Comparison of ENCODE assay signal across 1 cellular context in the genomic region with DNA sequence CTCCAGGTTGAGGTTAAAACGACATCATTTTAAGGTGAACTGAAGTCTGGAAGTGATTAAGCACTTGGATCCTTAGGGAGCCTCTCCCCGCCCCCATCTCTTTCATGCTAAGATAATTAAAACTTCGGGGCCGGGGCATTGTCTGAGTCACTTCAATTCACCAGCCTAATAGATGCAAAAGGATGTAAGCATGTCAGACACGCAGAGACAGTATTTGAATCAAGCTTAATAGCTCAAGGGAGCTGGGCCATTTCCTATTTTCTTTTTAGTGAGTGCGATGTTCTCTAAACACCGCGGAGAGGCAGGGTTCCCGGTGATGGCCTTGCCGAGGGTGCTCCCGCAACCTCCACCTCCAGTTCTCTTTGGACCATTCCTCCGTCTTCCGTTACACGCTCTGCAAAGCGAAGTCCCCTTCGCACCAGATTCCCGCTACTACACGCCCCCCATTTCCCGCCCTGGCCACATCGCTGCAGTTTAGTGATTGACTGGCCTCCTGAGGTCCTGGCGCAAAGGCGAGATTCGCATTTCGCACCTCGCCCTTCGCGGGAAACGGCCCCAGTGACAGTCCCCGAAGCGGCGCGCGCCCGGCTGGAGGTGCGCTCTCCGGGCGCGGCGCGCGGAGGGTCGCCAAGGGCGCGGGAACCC.
TF ChIP-seq lines count a peak whose summit lies in the region.

No MANE protein-coding gene starts in this region.

TF ChIP-seq in HEK293, 187 proteins besides CTCF, POLR2A, EP300 and RAD21 (continued from another document):
- TF ChIP-seq, protein P1, sequence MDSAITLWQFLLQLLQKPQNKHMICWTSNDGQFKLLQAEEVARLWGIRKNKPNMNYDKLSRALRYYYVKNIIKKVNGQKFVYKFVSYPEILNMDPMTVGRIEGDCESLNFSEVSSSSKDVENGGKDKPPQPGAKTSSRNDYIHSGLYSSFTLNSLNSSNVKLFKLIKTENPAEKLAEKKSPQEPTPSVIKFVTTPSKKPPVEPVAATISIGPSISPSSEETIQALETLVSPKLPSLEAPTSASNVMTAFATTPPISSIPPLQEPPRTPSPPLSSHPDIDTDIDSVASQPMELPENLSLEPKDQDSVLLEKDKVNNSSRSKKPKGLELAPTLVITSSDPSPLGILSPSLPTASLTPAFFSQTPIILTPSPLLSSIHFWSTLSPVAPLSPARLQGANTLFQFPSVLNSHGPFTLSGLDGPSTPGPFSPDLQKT (IDR thresholded peaks at IDR 0.05; ENCODE audit: borderline replicate concordance, low read depth, low read length): no peak
